27 cellular contexts compared by ENCODE assay signal in genomic region chr2:9341351-9341887, GRCh38.
"Had no signal": no experiment of that assay in that cellular context is flagged by ENCODE, and none has a peak within 500 bp of the region (broad histone marks: within the 10 kb centered on the region; RNA-seq: fewer than 3 reads in every experiment).

No MANE protein-coding gene starts in this region.

- H3K36me3 Mint-ChIP-seq: activated naive CD8-positive, alpha-beta T cell had no signal

- H3K27ac Mint-ChIP-seq: activated B cell treated with CpG ODN at 0.5 μM for 24 hours; activated CD8-positive, alpha-beta T cell treated with anti-CD3 and anti-CD28 coated beads for 36 hours; activated naive CD8-positive, alpha-beta T cell; activated T-helper 17 cell treated with anti-CD3 and anti-CD28 coated beads, Interleukin-2, amount 50 U/mL, for 72 hours; T-helper 17 cell; T-helper 2 cell treated with Interferon-gamma antibody and Interleukin-4, amounts not matched to agents 5 μg/mL and 100 μg/mL, for 36 hours had no signal

- H3K36me3 ChIP-seq: breast epithelium had no signal

- H3K27ac ChIP-seq: breast epithelium, epithelial cell of prostate, WERI-Rb-1 had no signal

- H3K4me3 Mint-ChIP-seq: activated B cell treated with CpG ODN at 0.5 μM for 24 hours; activated CD8-positive, alpha-beta T cell treated with anti-CD3 and anti-CD28 coated beads for 36 hours; activated naive CD8-positive, alpha-beta T cell; activated T-cell treated with anti-CD3 and anti-CD28 coated beads, Interleukin-2, amount 50 U/mL, for 4 hours; activated T-helper 17 cell treated with anti-CD3 and anti-CD28 coated beads, Interleukin-2, amount 50 U/mL, for 72 hours; brain; T-helper 17 cell; T-helper 2 cell treated with Interferon-gamma antibody and Interleukin-4, amounts not matched to agents 5 μg/mL and 100 μg/mL, for 36 hours had no signal

- H3K4me3 ChIP-seq: breast epithelium had no signal

- ATAC-seq: activated CD4-positive, CD25-positive, alpha-beta regulatory T cell treated with anti-CD3 and anti-CD28 coated beads, Interleukin-2, amount 50 U/mL, for 24 hours; activated CD8-positive, alpha-beta T cell treated with anti-CD3 and anti-CD28 coated beads for 36 hours; activated T-cell treated with anti-CD3 and anti-CD28 coated beads, Interleukin-2, amount 50 U/mL, for 4 hours; activated T-helper 17 cell treated with anti-CD3 and anti-CD28 coated beads, Interleukin-2, amount 50 U/mL, for 72 hours; T-helper 17 cell had no signal

- H3K9me3 Mint-ChIP-seq: activated B cell treated with CpG ODN at 0.5 μM for 24 hours; activated CD8-positive, alpha-beta T cell treated with anti-CD3 and anti-CD28 coated beads for 36 hours; activated T-cell treated with anti-CD3 and anti-CD28 coated beads, Interleukin-2, amount 50 U/mL, for 4 hours; activated T-helper 17 cell treated with anti-CD3 and anti-CD28 coated beads, Interleukin-2, amount 50 U/mL, for 72 hours; T-helper 2 cell treated with Interferon-gamma antibody and Interleukin-4, amounts not matched to agents 5 μg/mL and 100 μg/mL, for 36 hours had no signal

- H3K27me3 Mint-ChIP-seq: brain had no signal

- H3K9me3 ChIP-seq: breast epithelium had no signal

- H3K4me1 Mint-ChIP-seq: activated T-helper 17 cell treated with anti-CD3 and anti-CD28 coated beads, Interleukin-2, amount 50 U/mL, for 72 hours; T-helper 17 cell had no signal

- H3K27me3 ChIP-seq: breast epithelium had no signal

- DNase-seq: activated B cell treated with CpG ODN at 0.5 μM for 24 hours; activated CD4-positive, alpha-beta T cell treated with anti-CD3 and anti-CD28 coated beads for 48 hours; activated CD4-positive, alpha-beta T cell treated with anti-CD3 and anti-CD28 coated beads, Interleukin-2, amount 50 U/mL, for 1 hour; activated CD4-positive, alpha-beta T cell treated with anti-CD3 and anti-CD28 coated beads, Interleukin-2, amount 50 U/mL, for 48 hours; activated CD8-positive, alpha-beta memory T cell treated with anti-CD3 and anti-CD28 coated beads for 24 hours; activated CD8-positive, alpha-beta T cell treated with anti-CD3 and anti-CD28 coated beads for 36 hours; activated effector memory CD4-positive, alpha-beta T cell treated with Interleukin-2 at 50 U/mL for 16 hours; activated gamma-delta T cell treated with Interleukin-2 at 50 U/mL for 16 hours; activated naive CD4-positive, alpha-beta T cell treated with anti-CD3 and anti-CD28 coated beads, Interleukin-2, amount 50 U/mL, for 16 hours; activated naive CD4-positive, alpha-beta T cell treated with Interleukin-2 at 50 U/mL for 16 hours; activated T-cell treated with anti-CD3 and anti-CD28 coated beads, Interleukin-2, amount 50 U/mL, for 4 hours; amniotic stem cell; cortex of kidney; dermis blood vessel endothelial cell; effector CD4-positive, alpha-beta T cell; foreskin fibroblast; T-helper 1 cell; T-helper 17 cell; T1000; WERI-Rb-1 had no signal
